In genomic region chr9:130942084-130942483, GRCh38 we compare ENCODE assay signal across 10 cellular contexts. TPM values are rescaled to one million over a fixed set of nuclear protein-coding genes. Genes with fewer than 3 reads are reported as not detected.
"Had no signal": no experiment of that assay in that cellular context is flagged by ENCODE, and none has a peak within 500 bp of the region (broad histone marks: within the 10 kb centered on the region; RNA-seq: fewer than 3 reads in every experiment).

No MANE protein-coding gene starts in this region.

- H3K4me2 ChIP-seq: KMS-11 had no signal

- DNase-seq: H9, HCEC 1CT, HFFc6, KBM-7 had no signal

- H3K9ac ChIP-seq: KMS-11 had no signal

- ATAC-seq: HepG2 had no signal

- H3K27ac ChIP-seq: HL-60, KMS-11 had no signal

RNA-seq across cellular contexts. Expression of gene QRFP, which starts 45.5 kb away (rescaled TPM):
- total RNA-seq: GM23338, H4, H9, HepG2, HFFc6, HT1080 had no signal
- polyA plus RNA-seq: GM23338, HepG2 had no signal
